In genomic region chr4:74018771-74019170, GRCh38 we compare ENCODE assay signal across 1 cellular context.
TF ChIP-seq lines count a peak whose summit lies in the region.

No MANE protein-coding gene starts in this region.

TF ChIP-seq in SK-N-SH, 30 proteins besides CTCF, POLR2A, EP300 and RAD21:
- TF ChIP-seq TEAD4 (IDR thresholded peaks at IDR 0.05; ENCODE audit: borderline replicate concordance, insufficient read depth): no peak
- TF ChIP-seq RFX5 (IDR thresholded peaks at IDR 0.05; ENCODE audit: low read length): no peak
- no peak for TF ChIP-seq CHD2 (IDR thresholded peaks at IDR 0.05; ENCODE audit: low read length, partially characterized antibody)
- TF ChIP-seq MEF2A (IDR thresholded peaks at IDR 0.05; ENCODE audit: borderline replicate concordance, low read depth): no peak
- no peak for TF ChIP-seq REST (IDR thresholded peaks at IDR 0.05; ENCODE audit: low read depth, low read length)
- no peak for TF ChIP-seq MAX (IDR thresholded peaks at IDR 0.05; ENCODE audit: low read depth)
- no peak for TF ChIP-seq SMC3 (IDR thresholded peaks at IDR 0.05; ENCODE audit: low read depth, low read length)
- no peak for TF ChIP-seq GABPA (IDR thresholded peaks at IDR 0.05; ENCODE audit: low read depth)
- TF ChIP-seq MXI1 (IDR thresholded peaks at IDR 0.05; ENCODE audit: low read depth, low read length): no peak
- no peak for TF ChIP-seq NRF1 (IDR thresholded peaks at IDR 0.05; ENCODE audit: low read depth, low read length)
- no peak for TF ChIP-seq USF2 (IDR thresholded peaks at IDR 0.05; ENCODE audit: borderline replicate concordance, low read depth, low read length)
- no peak for TF ChIP-seq RXRA (IDR thresholded peaks at IDR 0.05; ENCODE audit: borderline replicate concordance, low read depth)
- no peak for TF ChIP-seq USF1 (IDR thresholded peaks at IDR 0.05; ENCODE audit: borderline replicate concordance, low read depth)
- TF ChIP-seq FOXM1 (IDR thresholded peaks at IDR 0.05; ENCODE audit: low read depth): no peak
- no peak for TF ChIP-seq FOSL2 (IDR thresholded peaks at IDR 0.05; ENCODE audit: borderline replicate concordance, low read depth)
- TF ChIP-seq POLR2AphosphoS5 (IDR thresholded peaks at IDR 0.05; ENCODE audit: low read depth, low read length): no peak
- no peak for TF ChIP-seq GATA2 (CRISPR knock-in tag; IDR thresholded peaks at IDR 0.05)
- TF ChIP-seq TAF1 (IDR thresholded peaks at IDR 0.05; ENCODE audit: borderline replicate concordance, low read depth, low read length): no peak
TF ChIP-seq in SK-N-SH: peak in this region for 0.
